ENCODE assay signal across 1 cellular context in genomic region chr16:23642246-23642774, GRCh38.
TF ChIP-seq lines count a peak whose summit lies in the region.

No MANE protein-coding gene starts in this region.

TF ChIP-seq in HepG2, 621 proteins besides CTCF, POLR2A, EP300 and RAD21:
- TF ChIP-seq ZNF18 (CRISPR knock-in tag; IDR thresholded peaks at IDR 0.05; ENCODE audit: insufficient replicate concordance) (peak; percentile 70), WIZ (CRISPR knock-in tag; IDR thresholded peaks at IDR 0.05) (0 out of 2 replicates have a peak, but pooled peaks have one; percentile 32), KDM2A (CRISPR knock-in tag; IDR thresholded peaks at IDR 0.05; ENCODE audit: borderline replicate concordance, low read depth) (peak; percentile 8; the same call in 1 of the 2 replicates), SPEN (CRISPR knock-in tag; IDR thresholded peaks at IDR 0.05; ENCODE audit: low read depth) (0 out of 2 replicates have a peak, but pooled peaks have one; percentile 21), ZNF414 (CRISPR knock-in tag; IDR thresholded peaks at IDR 0.05) (no peak), ZNF766 (CRISPR knock-in tag; IDR thresholded peaks at IDR 0.05; ENCODE audit: borderline replicate concordance) (no peak), MED1 (CRISPR knock-in tag; IDR thresholded peaks at IDR 0.05) (0 out of 2 replicates have a peak, but pooled peaks have one; percentile 6), SP5 (CRISPR knock-in tag; IDR thresholded peaks at IDR 0.05; ENCODE audit: borderline replicate concordance, low read depth) (0 out of 2 replicates have a peak, but pooled peaks have one; percentile 6), SAFB2 (CRISPR knock-in tag; IDR thresholded peaks at IDR 0.05; ENCODE audit: borderline replicate concordance, low read depth) (0 out of 2 replicates have a peak, but pooled peaks have one; percentile 59), ZNF704 (CRISPR knock-in tag; IDR thresholded peaks at IDR 0.05; ENCODE audit: borderline replicate concordance) (0 out of 2 replicates have a peak, but pooled peaks have one; percentile 14), GATAD1 (CRISPR knock-in tag; IDR thresholded peaks at IDR 0.05) (no peak), ZMAT3 (CRISPR knock-in tag; conservative IDR thresholded peaks at IDR 0.05) (0 out of 2 replicates have a peak, but pooled peaks have one; percentile 8), TIGD3 (CRISPR knock-in tag; IDR thresholded peaks at IDR 0.05; ENCODE audit: borderline replicate concordance) (0 out of 2 replicates have a peak, but pooled peaks have one; percentile 2), PHF5A (CRISPR knock-in tag; IDR thresholded peaks at IDR 0.05; ENCODE audit: low read depth, unreplicated experiment) (no peak), ZNF446 (CRISPR knock-in tag; IDR thresholded peaks at IDR 0.05) (0 out of 2 replicates have a peak, but pooled peaks have one; percentile 23), ZNF784 (CRISPR knock-in tag; IDR thresholded peaks at IDR 0.05; ENCODE audit: borderline replicate concordance) (0 out of 2 replicates have a peak, but pooled peaks have one; percentile 2), ZFP82 (CRISPR knock-in tag; IDR thresholded peaks at IDR 0.05; ENCODE audit: borderline replicate concordance) (peak; percentile 23; the same call in 1 of the 2 replicates), ZNF441 (CRISPR knock-in tag; IDR thresholded peaks at IDR 0.05; ENCODE audit: borderline replicate concordance) (0 out of 2 replicates have a peak, but pooled peaks have one; percentile 13), NR2F1 (CRISPR knock-in tag; IDR thresholded peaks at IDR 0.05) (no peak), NFKB2 (CRISPR knock-in tag; IDR thresholded peaks at IDR 0.05; ENCODE audit: borderline replicate concordance) (0 out of 2 replicates have a peak, but pooled peaks have one; percentile 11), PITX1 (CRISPR knock-in tag; IDR thresholded peaks at IDR 0.05) (0 out of 2 replicates have a peak, but pooled peaks have one; percentile 33), ZNF720 (CRISPR knock-in tag; IDR thresholded peaks at IDR 0.05) (no peak), ZNF770 (CRISPR knock-in tag; IDR thresholded peaks at IDR 0.05) (peak; percentile 94), ZMYM3 (CRISPR knock-in tag; IDR thresholded peaks at IDR 0.05) (0 out of 2 replicates have a peak, but pooled peaks have one; percentile 23), IRF9 (CRISPR knock-in tag; IDR thresholded peaks at IDR 0.05; ENCODE audit: borderline replicate concordance) (0 out of 2 replicates have a peak, but pooled peaks have one; percentile 44), GATAD2A (CRISPR knock-in tag; IDR thresholded peaks at IDR 0.05) (0 out of 2 replicates have a peak, but pooled peaks have one; percentile 8)
